ENCODE assay signal across 10 cellular contexts in genomic region chr2:204453730-204454167, GRCh38.
DNase-seq lines count a peak whose midpoint lies in the region; ATAC-seq and TF ChIP-seq lines count a peak whose summit lies in the region.
"Had no signal": no experiment of that assay in that cellular context is flagged by ENCODE, and none has a peak within 500 bp of the region (broad histone marks: within the 10 kb centered on the region; RNA-seq: fewer than 3 reads in every experiment).

No MANE protein-coding gene starts in this region.

- H3K4me1 ChIP-seq in mesodermal cell (ENCODE audit: control insufficient read depth, insufficient read depth, low read length, poor library complexity, severe bottlenecking), result peaks cover 39% of the 10 kb centered on the region
- H3K4me1 ChIP-seq: BLaER1 treated with 17β-estradiol and CSF1 and Interleukin-3, amounts not matched to agents 10 nM and 100 nM had no signal

- H3K36me3 ChIP-seq in mesodermal cell (ENCODE audit: control insufficient read depth, insufficient read depth, low read length), result no peaks in the 10 kb centered on the region
- H3K36me3 ChIP-seq: BLaER1 treated with 17β-estradiol and CSF1 and Interleukin-3, amounts not matched to agents 10 nM and 100 nM had no signal

- 58 to 60% methylated on average over 6 to 7 of the region's 7 CpGs for WGBS in mesodermal cell (ENCODE audit: insufficient coverage in 2 of 2), 2 experiments

- ATAC-seq in GM18517 (IDR thresholded peaks at IDR 0.05; ENCODE audit: unreplicated experiment), result no peak

- in situ Hi-C loops in G401 (cut with HindIII; ENCODE audit: low sequenced_read_pairs), result no loop called here

- TF ChIP-seq POLR2A in erythroblast (IDR thresholded peaks at IDR 0.05; ENCODE audit: low read length), result no peak

- H3K27ac ChIP-seq in mesodermal cell (ENCODE audit: low read depth, low read length, severe bottlenecking), result peak overlapping the region; percentile 98
- H3K27ac ChIP-seq: BLaER1 treated with 17β-estradiol and CSF1 and Interleukin-3, amounts not matched to agents 10 nM and 100 nM had no signal

- H3K4me3 ChIP-seq in mesodermal cell (ENCODE audit: extremely low read depth, insufficient read depth, low read length, poor library complexity, severe bottlenecking), result no peak overlapping the region
- H3K4me3 ChIP-seq: BLaER1 treated with 17β-estradiol and CSF1 and Interleukin-3, amounts not matched to agents 10 nM and 100 nM had no signal

- peak; percentile 34 for DNase-seq in A172 (ENCODE audit: low spot score)
- DNase-seq in LoVo (ENCODE audit: low spot score), result peak; percentile 58
- DNase-seq in ecto neural progenitor cell (ENCODE audit: low spot score), result peak; percentile 58
- DNase-seq in NCI-H2029 (lab: John Stamatoyannopoulos, UW), result no peak
- DNase-seq in G401 (ENCODE audit: low spot score), result no peak
- no peak for DNase-seq in erythroblast (lab: John Stamatoyannopoulos, UW)
- DNase-seq: activated naive CD8-positive, alpha-beta T cell treated with anti-CD3 and anti-CD28 coated beads, Interleukin-2, amount 10 ng/mL, durations not matched to agents 7 days and 5 days had no signal

- H3K9me3 ChIP-seq in mesodermal cell (ENCODE audit: control insufficient read depth, low read length), result no peaks in the 10 kb centered on the region
- H3K9me3 ChIP-seq: BLaER1 treated with 17β-estradiol and CSF1 and Interleukin-3, amounts not matched to agents 10 nM and 100 nM had no signal

Comparison
In these comparisons a context has a peak if more than half of its experiments do, and no peak if none do; other contexts are left out.
1. DNase-seq: peak in A172 (single experiment), LoVo (single experiment) and ecto neural progenitor cell (single experiment); none in NCI-H2029 (single experiment), G401 (single experiment) and erythroblast (0 of 2).